ENCODE assay signal across 9 cellular contexts in the genomic region with DNA sequence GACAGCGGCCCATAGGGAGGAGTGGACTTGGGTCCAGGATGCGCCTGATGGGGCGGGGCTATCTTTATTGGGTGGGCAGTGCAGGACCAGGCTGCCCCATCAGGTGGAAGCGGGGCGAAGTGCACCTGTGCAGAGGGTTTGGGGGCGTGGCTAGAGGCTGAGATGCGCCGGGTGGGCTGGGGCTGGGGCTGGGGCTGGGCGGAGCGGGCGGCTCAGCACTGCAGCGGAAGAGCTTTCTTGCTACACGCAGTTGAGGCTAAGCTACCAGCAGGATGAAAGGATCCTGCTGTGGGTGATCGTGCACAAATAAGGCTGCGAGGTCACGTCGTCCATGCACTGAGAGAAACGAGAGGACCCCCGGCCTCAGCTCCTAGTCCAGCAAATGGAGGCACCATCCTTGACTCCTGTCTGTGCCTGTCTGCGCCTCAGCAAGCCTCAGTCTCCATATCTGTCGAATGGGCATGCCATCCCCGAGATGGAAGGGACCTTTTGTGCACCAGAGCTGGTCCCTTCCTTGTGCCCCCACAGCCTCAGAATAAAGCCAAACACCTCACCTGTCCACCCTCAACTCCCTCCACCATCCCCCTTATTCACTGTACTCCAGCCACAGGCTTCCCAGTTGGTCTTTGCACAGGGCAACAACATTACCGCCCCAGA. TPM values are rescaled to one million over a fixed set of nuclear protein-coding genes. Genes with fewer than 3 reads are reported as not detected.
A peak's percentile ranks its signal among the peaks of the same experiment; 100 is the strongest.
DNase-seq lines count a peak whose midpoint lies in the region; ATAC-seq and TF ChIP-seq lines count a peak whose summit lies in the region.
"Had no signal": no experiment of that assay in that cellular context is flagged by ENCODE, and none has a peak within 500 bp of the region (broad histone marks: within the 10 kb centered on the region; RNA-seq: fewer than 3 reads in every experiment).

No MANE protein-coding gene starts in this region.

- POLR2A ChIA-PET in activated naive CD8-positive, alpha-beta T cell treated with anti-CD3 and anti-CD28 coated beads, Interleukin-2, amount 10 ng/mL, durations not matched to agents 7 days and 5 days (lab: Charles Lee), result no interaction called here

- H3K36me3 Mint-ChIP-seq in activated naive CD8-positive, alpha-beta T cell treated with anti-CD3 and anti-CD28 coated beads, Interleukin-2, amount 10 ng/mL, durations not matched to agents 7 days and 5 days, result no peaks in the 10 kb centered on the region
- H3K36me3 Mint-ChIP-seq in memory B cell, result no peaks in the 10 kb centered on the region

- H3K27me3 Mint-ChIP-seq in activated naive CD8-positive, alpha-beta T cell treated with anti-CD3 and anti-CD28 coated beads, Interleukin-2, amount 10 ng/mL, durations not matched to agents 7 days and 5 days, result peaks cover 16% of the 10 kb centered on the region
- peaks cover 7% of the 10 kb centered on the region for H3K27me3 Mint-ChIP-seq in memory B cell

- no peak for TF ChIP-seq CTCF in omental fat pad (IDR thresholded peaks at IDR 0.05)

- DNase-seq in NCI-H82 (lab: John Stamatoyannopoulos, UW) (peak; percentile 61), NCI-H82 treated with DMSO at 0.1 percent for 48 hours (lab: John Stamatoyannopoulos, UW; ENCODE audit: unreplicated experiment) (no peak), NCI-H146 (lab: John Stamatoyannopoulos, UW) (peak; percentile 94), memory B cell (ENCODE audit: low spot score in 2 of 2) (no peak), omental fat pad (ENCODE audit: low spot score) (no peak), SKM-1 (lab: John Stamatoyannopoulos, UW; ENCODE audit: unreplicated experiment) (no peak)
- peak; percentile 36 for DNase-seq in activated naive CD8-positive, alpha-beta T cell treated with anti-CD3 and anti-CD28 coated beads, Interleukin-2, amount 10 ng/mL, durations not matched to agents 7 days and 5 days
- DNase-seq: T1000 had no signal

- peaks cover 6% of the 10 kb centered on the region for H3K4me1 Mint-ChIP-seq in activated naive CD8-positive, alpha-beta T cell treated with anti-CD3 and anti-CD28 coated beads, Interleukin-2, amount 10 ng/mL, durations not matched to agents 7 days and 5 days
- H3K4me1 Mint-ChIP-seq in memory B cell, result peaks cover 17% of the 10 kb centered on the region

- H3K9me3 Mint-ChIP-seq in activated naive CD8-positive, alpha-beta T cell treated with anti-CD3 and anti-CD28 coated beads, Interleukin-2, amount 10 ng/mL, durations not matched to agents 7 days and 5 days, result no peaks in the 10 kb centered on the region
- no peaks in the 10 kb centered on the region for H3K9me3 Mint-ChIP-seq in memory B cell

- H3K4me3 Mint-ChIP-seq in activated naive CD8-positive, alpha-beta T cell treated with anti-CD3 and anti-CD28 coated beads, Interleukin-2, amount 10 ng/mL, durations not matched to agents 7 days and 5 days, result peak overlapping the region; percentile 15
- peak overlapping the region; percentile 74 for H3K4me3 Mint-ChIP-seq in memory B cell

- ATAC-seq in activated naive CD8-positive, alpha-beta T cell treated with anti-CD3 and anti-CD28 coated beads, Interleukin-2, amount 10 ng/mL, durations not matched to agents 7 days and 5 days (ENCODE audit: low read depth), result peak; percentile 93
- ATAC-seq in memory B cell (ENCODE audit: low read depth) (peak; percentile 61), GM18868 (IDR thresholded peaks at IDR 0.05; ENCODE audit: unreplicated experiment) (no peak), omental fat pad (ENCODE audit: low FRiP score) (no peak)

- peak overlapping the region; percentile 9 for H3K27ac Mint-ChIP-seq in activated naive CD8-positive, alpha-beta T cell treated with anti-CD3 and anti-CD28 coated beads, Interleukin-2, amount 10 ng/mL, durations not matched to agents 7 days and 5 days
- no peak overlapping the region for H3K27ac Mint-ChIP-seq in memory B cell

RNA-seq across cellular contexts. Expression of gene HOMER3, which starts 20.9 kb away (rescaled TPM):
- 1 to 10 TPM in 1 of 2 experiments, under 1 TPM in 1; 0.67 to 1.1 TPM for total RNA-seq in activated naive CD8-positive, alpha-beta T cell treated with anti-CD3 and anti-CD28 coated beads, Interleukin-2, amount 10 ng/mL, durations not matched to agents 7 days and 5 days
- total RNA-seq in omental fat pad, result 10 to 100 TPM; 16.6 to 47.8 (median 40.6) TPM

RNA-seq across cellular contexts. Expression of gene DDX49, which starts 42.4 kb away (rescaled TPM):
- 10 to 100 TPM; 42.3 to 42.8 TPM for total RNA-seq in activated naive CD8-positive, alpha-beta T cell treated with anti-CD3 and anti-CD28 coated beads, Interleukin-2, amount 10 ng/mL, durations not matched to agents 7 days and 5 days
- 10 to 100 TPM; 29.8 to 73.9 (median 36.6) TPM for total RNA-seq in omental fat pad

RNA-seq across cellular contexts. Expression of gene COPE, which starts 42.7 kb away (rescaled TPM):
- 100 to 1,000 TPM; 209 to 213 TPM for total RNA-seq in activated naive CD8-positive, alpha-beta T cell treated with anti-CD3 and anti-CD28 coated beads, Interleukin-2, amount 10 ng/mL, durations not matched to agents 7 days and 5 days
- total RNA-seq in omental fat pad, result 100 to 1,000 TPM; 158 to 202 (median 169) TPM

Comparison
In these comparisons a context has a peak if more than half of its experiments do, and no peak if none do; other contexts are left out.
1. DNase-seq: peak in NCI-H82 (single experiment), NCI-H146 (single experiment) and activated naive CD8-positive, alpha-beta T cell treated with anti-CD3 and anti-CD28 coated beads, Interleukin-2, amount 10 ng/mL, durations not matched to agents 7 days and 5 days (single experiment); none in NCI-H82 treated with DMSO at 0.1 percent for 48 hours (single experiment), memory B cell (0 of 2), omental fat pad (single experiment) and SKM-1 (single experiment).
2. ATAC-seq: peak in activated naive CD8-positive, alpha-beta T cell treated with anti-CD3 and anti-CD28 coated beads, Interleukin-2, amount 10 ng/mL, durations not matched to agents 7 days and 5 days (single experiment) and memory B cell (single experiment); none in GM18868 (single experiment) and omental fat pad (single experiment).
3. RNA of gene HOMER3, which starts 20.9 kb away (total RNA-seq): 16.6 to 47.8 TPM in omental fat pad; 0.67 to 1.1 TPM in activated naive CD8-positive, alpha-beta T cell treated with anti-CD3 and anti-CD28 coated beads, Interleukin-2, amount 10 ng/mL, durations not matched to agents 7 days and 5 days; every median in the first group is over 4 times any median in the second.